In the genomic region with DNA sequence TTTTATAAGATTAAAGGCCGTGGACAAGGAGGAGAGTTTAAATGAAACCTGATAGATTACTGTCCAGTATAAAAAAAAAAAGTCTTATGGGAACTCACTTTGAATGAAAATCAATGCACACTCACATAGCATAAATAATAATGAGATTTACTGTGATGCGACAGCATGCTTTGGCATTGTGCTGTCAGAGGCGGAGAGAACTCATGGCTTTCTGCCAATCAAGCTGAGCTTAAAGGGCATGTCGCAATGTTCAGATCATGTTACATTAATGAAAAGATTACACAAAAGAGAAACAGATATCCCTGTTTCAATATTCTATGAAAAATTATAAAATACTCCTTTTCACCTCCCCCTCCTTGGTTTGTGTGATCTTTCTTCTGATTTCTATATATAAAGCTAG, we compare ENCODE assay signal across 9 cellular contexts.
DNase-seq lines count a peak whose midpoint lies in the region; ATAC-seq and TF ChIP-seq lines count a peak whose summit lies in the region.
"Had no signal": no experiment of that assay in that cellular context is flagged by ENCODE, and none has a peak within 500 bp of the region (broad histone marks: within the 10 kb centered on the region; RNA-seq: fewer than 3 reads in every experiment).

No MANE protein-coding gene starts in this region.

- no peaks in the 10 kb centered on the region for H3K9me2 ChIP-seq in PC-3 (replicated peaks; ENCODE audit: low read length)

- H2AFZ ChIP-seq in IMR-90 (replicated peaks; ENCODE audit: low read length, poor library complexity) (no peak overlapping the region), PC-3 (ENCODE audit: low read length) (no peak overlapping the region)

- no peaks in the 10 kb centered on the region for H3K27me3 Mint-ChIP-seq in osteocyte (ENCODE audit: unreplicated experiment)
- H3K27me3 Mint-ChIP-seq: activated CD8-positive, alpha-beta T cell treated with anti-CD3 and anti-CD28 coated beads for 36 hours had no signal

- H3K9me1 ChIP-seq in IMR-90 (ENCODE audit: insufficient read depth, low read length): no peaks in the 10 kb centered on the region

- H4K91ac ChIP-seq in IMR-90 (ENCODE audit: insufficient read depth, low read depth, low read length): no peak overlapping the region

- WGBS in IMR-90 (ENCODE audit: extremely low coverage in 2 of 2, insufficient read length in 1 of 2), 2 experiments: no CpG with 5 or more reads among the region's 4 CpGs

- no peak for TF ChIP-seq CTCF in A673 (conservative IDR thresholded peaks at IDR 0.05; ENCODE audit: low read depth, low read length)
- no peak for TF ChIP-seq CTCF in IMR-90 (conservative IDR thresholded peaks at IDR 0.05; ENCODE audit: low read depth, low read length)
- TF ChIP-seq CTCF in PC-3 (conservative IDR thresholded peaks at IDR 0.05; ENCODE audit: low read depth, low read length): no peak
- TF ChIP-seq CTCF in osteocyte (IDR thresholded peaks at IDR 0.05): no peak

- H3K9me3 ChIP-seq in A673 (ENCODE audit: low read depth, low read length, poor library complexity, severe bottlenecking) (no peaks in the 10 kb centered on the region), IMR-90 (ENCODE audit: control insufficient read depth, insufficient read depth, low read length) (no peaks in the 10 kb centered on the region), PC-3 (ENCODE audit: low read length) (no peaks in the 10 kb centered on the region)

- no peak for TF ChIP-seq POLR2A in IMR-90 (IDR thresholded peaks at IDR 0.05; ENCODE audit: low read depth, low read length)

- no peaks in the 10 kb centered on the region for H3K27me3 ChIP-seq in A673 (replicated peaks; ENCODE audit: insufficient read depth, low read depth, low read length, poor library complexity)
- H3K27me3 ChIP-seq in IMR-90 (ENCODE audit: control insufficient read depth, insufficient read depth, low read length): no peaks in the 10 kb centered on the region
- no peaks in the 10 kb centered on the region for H3K27me3 ChIP-seq in PC-3 (ENCODE audit: low read length)

- H3K79me1 ChIP-seq in IMR-90 (ENCODE audit: low read depth in 1 of 2, low read length in 2 of 2): no peaks in the 10 kb centered on the region

- H3K36me3 Mint-ChIP-seq in osteocyte (ENCODE audit: unreplicated experiment): no peaks in the 10 kb centered on the region

- H3K9me3 Mint-ChIP-seq in osteocyte (ENCODE audit: unreplicated experiment): no peaks in the 10 kb centered on the region

- no peaks in the 10 kb centered on the region for H3F3A ChIP-seq in PC-3 (ENCODE audit: low read length, unreplicated experiment)

- H3K36me3 ChIP-seq in A673 (ENCODE audit: insufficient read depth, low read length, poor library complexity, severe bottlenecking) (no peaks in the 10 kb centered on the region), IMR-90 (ENCODE audit: control insufficient read depth, insufficient read depth, low read length) (no peaks in the 10 kb centered on the region), PC-3 (ENCODE audit: low read depth, low read length) (no peaks in the 10 kb centered on the region)

- H3K4me3 Mint-ChIP-seq in osteocyte (ENCODE audit: unreplicated experiment): no peak overlapping the region
- H3K4me3 Mint-ChIP-seq: activated CD8-positive, alpha-beta T cell treated with anti-CD3 and anti-CD28 coated beads for 36 hours had no signal

- H3K23ac ChIP-seq in IMR-90 (ENCODE audit: low read depth, low read length): no peak overlapping the region

- H3K27ac ChIP-seq in A673 (ENCODE audit: low read depth, low read length, poor library complexity, severe bottlenecking) (peak overlapping the region; percentile 78), IMR-90 (ENCODE audit: insufficient read depth, low read length) (no peak overlapping the region), PC-3 (ENCODE audit: low read length) (no peak overlapping the region)

- H2BK120ac ChIP-seq in IMR-90 (ENCODE audit: low read depth, low read length): no peak overlapping the region

- H3K14ac ChIP-seq in IMR-90 (replicated peaks; ENCODE audit: low read depth, low read length): no peak overlapping the region

- H3K18ac ChIP-seq in IMR-90 (ENCODE audit: low read depth, low read length): no peak overlapping the region

- peaks cover 62% of the 10 kb centered on the region for H3K4me1 ChIP-seq in A673 (ENCODE audit: insufficient read depth, low read length, poor library complexity, severe bottlenecking)
- H3K4me1 ChIP-seq in IMR-90 (ENCODE audit: control insufficient read depth, insufficient read depth, low read length): no peaks in the 10 kb centered on the region; the same call in 1 of the 2 replicates
- no peaks in the 10 kb centered on the region for H3K4me1 ChIP-seq in PC-3 (ENCODE audit: insufficient read depth, low read length)

- in situ Hi-C loops in IMR-90 (cut with MboI; ENCODE audit: low sequenced_read_pairs): no loop called here

- ATAC-seq in IMR-90 (ENCODE audit: low read depth) (no peak), PC-3 (peak; percentile 71), HG03095 (IDR thresholded peaks at IDR 0.05; ENCODE audit: unreplicated experiment) (no peak)
- ATAC-seq: activated CD8-positive, alpha-beta T cell treated with anti-CD3 and anti-CD28 coated beads for 36 hours had no signal

- no peak overlapping the region for H2AK9ac ChIP-seq in IMR-90 (replicated peaks; ENCODE audit: low read depth, low read length, poor library complexity)

- H3K9ac ChIP-seq in IMR-90 (ENCODE audit: low read depth, low read length): no peak overlapping the region
- no peak overlapping the region for H3K9ac ChIP-seq in PC-3 (ENCODE audit: low read length)

- H3K4me3 ChIP-seq in A673 (ENCODE audit: low read depth, low read length, poor library complexity, severe bottlenecking) (peak overlapping the region; percentile 8), IMR-90 (ENCODE audit: insufficient read depth, low read depth, low read length) (no peak overlapping the region), PC-3 (ENCODE audit: low read length) (no peak overlapping the region)

- no peak overlapping the region for H3K56ac ChIP-seq in IMR-90 (ENCODE audit: extremely low read depth, insufficient read depth, low read length)

- no peak overlapping the region for H3K27ac Mint-ChIP-seq in osteocyte (ENCODE audit: unreplicated experiment)
- H3K27ac Mint-ChIP-seq: activated CD8-positive, alpha-beta T cell treated with anti-CD3 and anti-CD28 coated beads for 36 hours had no signal

- TF ChIP-seq RAD21 in IMR-90 (IDR thresholded peaks at IDR 0.05; ENCODE audit: low read length): no peak

- CTCF ChIA-PET in A673 (lab: Charles Lee) (interaction anchor here (0.7 kb wide), 1 partner anchor 49 kb away, joined by 3 read pairs; no protein-coding TSS in a partner anchor), IMR-90 (lab: Yijun Ruan, JAX) (interaction anchor here (0.7 kb wide), 1 partner anchor 21 kb away, joined by 4 read pairs; no protein-coding TSS in a partner anchor), PC-3 (lab: Charles Lee) (no interaction called here)

- POLR2A ChIA-PET in A673 (lab: Charles Lee; ENCODE audit: low non-redundant PET) (no interaction called here), IMR-90 (lab: Charles Lee; ENCODE audit: unreplicated experiment) (interaction anchor here (0.7 kb wide), 1 partner anchor 31 kb away, joined by 4 read pairs; no protein-coding TSS in a partner anchor), PC-3 (lab: Charles Lee; ENCODE audit: unreplicated experiment) (no interaction called here)

- H4K20me1 ChIP-seq in IMR-90 (ENCODE audit: insufficient read depth, low read length) (no peaks in the 10 kb centered on the region), PC-3 (ENCODE audit: low read length) (no peaks in the 10 kb centered on the region)

- dilution Hi-C loops in IMR-90 (cut with HindIII; ENCODE audit: low sequenced_read_pairs, unreplicated experiment): no loop called here

- H2BK5ac ChIP-seq in IMR-90 (ENCODE audit: low read depth, low read length, poor library complexity, severe bottlenecking): no peak overlapping the region

- H4K5ac ChIP-seq in IMR-90 (ENCODE audit: low read depth, low read length): no peak overlapping the region

- peak; percentile 95 for DNase-seq in A673 (ENCODE audit: low spot score)
- DNase-seq in IMR-90: peak; percentile 81
- peak; percentile 82 for DNase-seq in PC-3
- peak; percentile 28 for DNase-seq in foreskin melanocyte
- DNase-seq in osteocyte (ENCODE audit: extremely low spot score, unreplicated experiment): no peak
- no peak for DNase-seq in NOMO-1 treated with dmso at 0.1 percent for 144 hours (lab: John Stamatoyannopoulos, UW; ENCODE audit: unreplicated experiment)
- DNase-seq in CD1c-positive myeloid dendritic cell (ENCODE audit: extremely low spot score): no peak
- DNase-seq: activated CD8-positive, alpha-beta T cell treated with anti-CD3 and anti-CD28 coated beads for 36 hours had no signal

- peaks cover 5% of the 10 kb centered on the region for H3K4me1 Mint-ChIP-seq in osteocyte (ENCODE audit: unreplicated experiment)

- H3K79me2 ChIP-seq in PC-3 (ENCODE audit: low read length): no peaks in the 10 kb centered on the region

- intact Hi-C loops in A673 (cut with micrococcal nuclease; ENCODE audit: unreplicated experiment) (loop anchor here (5.0 kb wide), 1 partner anchor 310 kb away; the partner anchor contains the start of gene ERBB4), IMR-90 (cut with micrococcal nuclease) (no loop called here), PC-3 (cut with micrococcal nuclease) (no loop called here)

- H3K4ac ChIP-seq in IMR-90 (ENCODE audit: low read depth, low read length): no peak overlapping the region

- BruUV-seq in A673 (replicated peaks; lab: Mats Ljungman, UMichigan): no TSS peak
- BruUV-seq in IMR-90 (replicated peaks; lab: Mats Ljungman, UMichigan): no TSS peak
- no TSS peak for BruUV-seq in PC-3 (replicated peaks; lab: Mats Ljungman, UMichigan)

- H2AK5ac ChIP-seq in IMR-90 (ENCODE audit: low read depth, low read length): no peak overlapping the region

- no peak overlapping the region for H2BK15ac ChIP-seq in IMR-90 (ENCODE audit: low read depth, low read length)

- H2BK20ac ChIP-seq in IMR-90 (ENCODE audit: low read depth, low read length): no peak overlapping the region

- H4K8ac ChIP-seq in IMR-90 (ENCODE audit: low read depth in 2 of 2, low read length in 2 of 2): no peak overlapping the region

- H3K4me2 ChIP-seq in IMR-90 (ENCODE audit: low read depth, low read length): no peak overlapping the region
- H3K4me2 ChIP-seq in PC-3 (ENCODE audit: low read length): no peak overlapping the region

TF ChIP-seq in IMR-90, 13 proteins besides CTCF, POLR2A, EP300 and RAD21:
- peak; percentile 96 for TF ChIP-seq CEBPB (IDR thresholded peaks at IDR 0.05; ENCODE audit: low read depth, low read length)
- TF ChIP-seq SMC3 (IDR thresholded peaks at IDR 0.05; ENCODE audit: low read depth, low read length): no peak
TF ChIP-seq in IMR-90: peak in this region for 1.

Comparison
In these comparisons a context has a peak if more than half of its experiments do, and no peak if none do; other contexts are left out.
1. DNase-seq: peak in A673 (single experiment), IMR-90 (single experiment), PC-3 (single experiment) and foreskin melanocyte (single experiment); none in osteocyte (single experiment), NOMO-1 treated with dmso at 0.1 percent for 144 hours (single experiment) and CD1c-positive myeloid dendritic cell (single experiment).